Comparison of ENCODE assay signal across 39 cellular contexts in genomic region chr10:29244978-29245377, GRCh38. TPM values are rescaled to one million over a fixed set of nuclear protein-coding genes. Genes with fewer than 3 reads are reported as not detected.
"Had no signal": no experiment of that assay in that cellular context is flagged by ENCODE, and none has a peak within 500 bp of the region (broad histone marks: within the 10 kb centered on the region; RNA-seq: fewer than 3 reads in every experiment).

No MANE protein-coding gene starts in this region.

- H3K9me3 ChIP-seq: ascending aorta, Peyer's patch had no signal

- ATAC-seq: activated CD8-positive, alpha-beta memory T cell treated with anti-CD3 and anti-CD28 coated beads, Interleukin-2, amount 10 ng/mL, durations not matched to agents 7 days and 5 days; PC-3 had no signal

- H3K4me1 Mint-ChIP-seq: activated CD4-positive, alpha-beta memory T cell treated with anti-CD3 and anti-CD28 coated beads, Interleukin-2, amount 10 ng/mL, durations not matched to agents 7 days and 5 days; activated CD8-positive, alpha-beta memory T cell treated with anti-CD3 and anti-CD28 coated beads, Interleukin-2, amount 10 ng/mL, durations not matched to agents 7 days and 5 days; activated naive CD8-positive, alpha-beta T cell treated with anti-CD3 and anti-CD28 coated beads for 36 hours had no signal

- H3K4me2 ChIP-seq: KMS-11 had no signal

- H3K4me3 ChIP-seq: ascending aorta, cardiac muscle cell, Peyer's patch had no signal

- H3K36me3 Mint-ChIP-seq: activated CD8-positive, alpha-beta memory T cell treated with anti-CD3 and anti-CD28 coated beads, Interleukin-2, amount 10 ng/mL, durations not matched to agents 7 days and 5 days; activated naive CD8-positive, alpha-beta T cell treated with anti-CD3 and anti-CD28 coated beads for 36 hours had no signal

- H3K27ac Mint-ChIP-seq: activated CD4-positive, alpha-beta memory T cell treated with anti-CD3 and anti-CD28 coated beads, Interleukin-2, amount 10 ng/mL, durations not matched to agents 7 days and 5 days; activated CD8-positive, alpha-beta memory T cell treated with anti-CD3 and anti-CD28 coated beads, Interleukin-2, amount 10 ng/mL, durations not matched to agents 7 days and 5 days; activated naive CD8-positive, alpha-beta T cell treated with anti-CD3 and anti-CD28 coated beads for 36 hours had no signal

- H3K4me1 ChIP-seq: ascending aorta, Peyer's patch had no signal

- H3K27ac ChIP-seq: ascending aorta, KMS-11, Peyer's patch, RWPE1, WERI-Rb-1 had no signal

- H3K27me3 Mint-ChIP-seq: activated CD4-positive, alpha-beta memory T cell treated with anti-CD3 and anti-CD28 coated beads, Interleukin-2, amount 10 ng/mL, durations not matched to agents 7 days and 5 days; activated CD8-positive, alpha-beta memory T cell treated with anti-CD3 and anti-CD28 coated beads, Interleukin-2, amount 10 ng/mL, durations not matched to agents 7 days and 5 days had no signal

- H3K9ac ChIP-seq: KMS-11 had no signal

- H3K27me3 ChIP-seq: ascending aorta, cardiac muscle cell, Peyer's patch had no signal

- H3K9me3 Mint-ChIP-seq: activated CD4-positive, alpha-beta memory T cell treated with anti-CD3 and anti-CD28 coated beads, Interleukin-2, amount 10 ng/mL, durations not matched to agents 7 days and 5 days; activated naive CD8-positive, alpha-beta T cell treated with anti-CD3 and anti-CD28 coated beads for 36 hours had no signal

- H3K36me3 ChIP-seq: ascending aorta, cardiac muscle cell, Peyer's patch, WERI-Rb-1 had no signal

- DNase-seq: activated CD4-positive, alpha-beta memory T cell treated with anti-CD3 and anti-CD28 coated beads, Interleukin-2, amount 10 ng/mL, durations not matched to agents 7 days and 5 days; activated CD4-positive, alpha-beta T cell treated with anti-CD3 and anti-CD28 coated beads for 1 hour; activated CD4-positive, alpha-beta T cell treated with anti-CD3 and anti-CD28 coated beads for 48 hours; activated CD4-positive, CD25-positive, alpha-beta regulatory T cell; activated CD8-positive, alpha-beta memory T cell treated with anti-CD3 and anti-CD28 coated beads for 24 hours; activated CD8-positive, alpha-beta memory T cell treated with anti-CD3 and anti-CD28 coated beads, Interleukin-2, amount 10 ng/mL, durations not matched to agents 7 days and 5 days; activated CD8-positive, alpha-beta memory T cell treated with anti-CD3 and anti-CD28 coated beads, Interleukin-2, amount 50 U/mL, for 48 hours; activated effector memory CD4-positive, alpha-beta T cell treated with Interleukin-2 at 50 U/mL for 16 hours; activated naive CD4-positive, alpha-beta T cell treated with anti-CD3 and anti-CD28 coated beads, Interleukin-2, amount 50 U/mL, for 16 hours; activated naive CD8-positive, alpha-beta T cell treated with anti-CD3 and anti-CD28 coated beads for 36 hours; activated T-cell treated with anti-CD3 and anti-CD28 coated beads, Interleukin-2, amount 50 U/mL, for 48 hours; amniotic stem cell; MM.1S; MV-4-11; NCI-H1092; NCI-H1417; NCI-H146; NCI-H187; NCI-H2029 treated with DMSO at 0.1 percent for 48 hours; NCI-H2107; NCI-H2171; NCI-H510A; NCI-H526; NCI-H748 treated with DMSO at 0.1 percent for 48 hours; NK-92 treated with Interleukin-12 subunit alpha and Interleukin-12 subunit beta, amount 100 ng/mL, for 24 hours; PC-3; Peyer's patch; SIG-M5; SW 1271; T-helper 1 cell; T-helper 2 cell; T-helper 9 cell; WERI-Rb-1 had no signal

- H3K4me3 Mint-ChIP-seq: activated CD4-positive, alpha-beta memory T cell treated with anti-CD3 and anti-CD28 coated beads, Interleukin-2, amount 10 ng/mL, durations not matched to agents 7 days and 5 days; activated CD8-positive, alpha-beta memory T cell treated with anti-CD3 and anti-CD28 coated beads, Interleukin-2, amount 10 ng/mL, durations not matched to agents 7 days and 5 days; activated naive CD8-positive, alpha-beta T cell treated with anti-CD3 and anti-CD28 coated beads for 36 hours had no signal

RNA-seq across cellular contexts. Expression of gene LYZL1, which starts 43.9 kb away (rescaled TPM):
- total RNA-seq: activated CD4-positive, alpha-beta memory T cell treated with anti-CD3 and anti-CD28 coated beads, Interleukin-2, amount 10 ng/mL, durations not matched to agents 7 days and 5 days; activated CD8-positive, alpha-beta memory T cell treated with anti-CD3 and anti-CD28 coated beads, Interleukin-2, amount 10 ng/mL, durations not matched to agents 7 days and 5 days; activated naive CD8-positive, alpha-beta T cell treated with anti-CD3 and anti-CD28 coated beads for 36 hours; ascending aorta; cardiac muscle cell; LHCN-M2; PC-3; Peyer's patch; Right ventricle myocardium inferior had no signal
